In genomic region chr11:94973099-94973968, GRCh38 we compare ENCODE assay signal across 8 cellular contexts. TPM values are rescaled to one million over a fixed set of nuclear protein-coding genes. Genes with fewer than 3 reads are reported as not detected.
DNase-seq lines count a peak whose midpoint lies in the region; ATAC-seq and TF ChIP-seq lines count a peak whose summit lies in the region.

Gene CWC15, minus strand, starts transcription at chr11:94973556. Its CDS starts 1,371 bp downstream, at chr11:94972185.
Gene KDM4D, plus strand, starts transcription at chr11:94973709. Its CDS starts 23,664 bp downstream, at chr11:94997373.

- TF ChIP-seq CTCF in GM10248 (IDR thresholded peaks at IDR 0.05; ENCODE audit: control extremely low read depth, extremely low read depth, low read depth, missing control alignments) (no peak), SK-N-SH (IDR thresholded peaks at IDR 0.05) (no peak)

- peak in 1 of 2 experiments; percentile 22; a peak in 1 of 4 replicates for TF ChIP-seq EP300 in SK-N-SH (IDR thresholded peaks at IDR 0.05; ENCODE audit: borderline replicate concordance in 1 of 2, low read depth in 1 of 2, low read length in 1 of 2)

- DNase-seq in GM10248 (ENCODE audit: extremely low spot score) (peak; percentile 96), NCI-H1092 (lab: John Stamatoyannopoulos, UW) (peak; percentile 96), SK-N-SH (peak; percentile 93), glomerular visceral epithelial cell (ENCODE audit: extremely low spot score) (peak; percentile 88), occipital lobe (lab: John Stamatoyannopoulos, UW) (peak; percentile 91)
- peak; percentile 91 to 92 for DNase-seq in activated naive CD4-positive, alpha-beta T cell treated with anti-CD3 and anti-CD28 coated beads, Interleukin-2, amount 50 U/mL, for 72 hours (ENCODE audit: low spot score in 2 of 2)

- H3K4me2 ChIP-seq in SK-N-SH = peak within 1 kb of the TSS; percentile 80

- H3K27ac ChIP-seq in SK-N-SH (ENCODE audit: low read depth in 2 of 2, low read length in 1 of 2) = peak within 1 kb of the TSS; percentile 68 to 86
- H3K27ac ChIP-seq in temporal lobe (ENCODE audit: low read depth, low read length) = peak within 1 kb of the TSS; percentile 63

- H3K27me3 ChIP-seq in SK-N-SH (ENCODE audit: insufficient read depth) = no peaks in the 10 kb centered on the region

- H3K36me3 Mint-ChIP-seq in activated naive CD4-positive, alpha-beta T cell treated with anti-CD3 and anti-CD28 coated beads, Interleukin-2, amount 50 U/mL, for 72 hours = peaks cover 38 to 46% of the 10 kb centered on the region in 2 donors

- TF ChIP-seq RAD21 in SK-N-SH (IDR thresholded peaks at IDR 0.05; ENCODE audit: low read length) = no peak

- CTCF ChIA-PET in GM10248 (lab: Yijun Ruan, JAX) (interaction anchor here (1.0 to 2.3 kb wide), 8 partner anchors 9 to 855 kb away, joined by 3 to 13 read pairs (median 4); partner anchors contain the start of gene SRSF8), SK-N-SH (lab: Yijun Ruan, JAX) (interaction anchor here (1.2 to 1.5 kb wide), 4 partner anchors 12 to 100 kb away, joined by 3 to 4 read pairs (median 3); no protein-coding TSS in a partner anchor)

- H2AFZ ChIP-seq in SK-N-SH (ENCODE audit: low read depth) = peak within 1 kb of the TSS; percentile 96

- peaks cover 6 to 7% of the 10 kb centered on the region in 2 experiments; a peak in 2 of 4 replicates for H3K4me1 ChIP-seq in SK-N-SH (ENCODE audit: control insufficient read depth in 1 of 2, insufficient read depth in 2 of 2, low read depth in 1 of 2, low read length in 1 of 2)

- POLR2A ChIA-PET in GM10248 (lab: Yijun Ruan, JAX) = interaction anchor here (0.6 to 1.0 kb wide), 3 partner anchors 99 to 1231 kb away, joined by 3 to 4 read pairs (median 3); no protein-coding TSS in a partner anchor
- POLR2A ChIA-PET in SK-N-SH (lab: Yijun Ruan, JAX) = interaction anchor here (0.7 to 1.4 kb wide), 6 partner anchors 9 to 355 kb away, joined by 3 to 21 read pairs (median 4); partner anchors contain the start of genes ENDOD1 and SRSF8

- peaks cover 31% of the 10 kb centered on the region for H3K79me2 ChIP-seq in SK-N-SH (ENCODE audit: insufficient read depth)

- peak; percentile 100 for ATAC-seq in HG02610 (IDR thresholded peaks at IDR 0.05; ENCODE audit: unreplicated experiment)
- ATAC-seq in activated naive CD4-positive, alpha-beta T cell treated with anti-CD3 and anti-CD28 coated beads, Interleukin-2, amount 50 U/mL, for 72 hours = peak; percentile 100

- H3K9me2 ChIP-seq in SK-N-SH = no peaks in the 10 kb centered on the region

- H3K9me3 ChIP-seq in SK-N-SH = no peaks in the 10 kb centered on the region

- H4K20me1 ChIP-seq in SK-N-SH (ENCODE audit: insufficient read depth) = no peaks in the 10 kb centered on the region

- under 1% methylated on average over 50 of the region's 66 CpGs for WGBS in SK-N-SH (ENCODE audit: low lambda C conversion rate)

- H3K27ac Mint-ChIP-seq in activated naive CD4-positive, alpha-beta T cell treated with anti-CD3 and anti-CD28 coated beads, Interleukin-2, amount 50 U/mL, for 72 hours = peak within 1 kb of the TSS; percentile 90 to 99

- H3K36me3 ChIP-seq in SK-N-SH (replicated peaks in 1 of 2; ENCODE audit: control insufficient read depth in 1 of 2, insufficient read depth in 2 of 2, low read length in 1 of 2) = peaks cover 40 to 41% of the 10 kb centered on the region in 2 experiments

- peak within 1 kb of the TSS; percentile 78 to 97 for H3K4me3 ChIP-seq in SK-N-SH (ENCODE audit: low read depth in 2 of 2, low read length in 1 of 2)

- peaks cover 0 to 6% of the 10 kb centered on the region in 2 donors for H3K9me3 Mint-ChIP-seq in activated naive CD4-positive, alpha-beta T cell treated with anti-CD3 and anti-CD28 coated beads, Interleukin-2, amount 50 U/mL, for 72 hours

- peaks cover 18% of the 10 kb centered on the region for H3F3A ChIP-seq in SK-N-SH (replicated peaks; ENCODE audit: insufficient read depth)

- H3K9ac ChIP-seq in SK-N-SH = peak within 1 kb of the TSS; percentile 87

TF ChIP-seq in SK-N-SH, 30 proteins besides CTCF, POLR2A, EP300 and RAD21 (continues in another document):
- TF ChIP-seq JUND (IDR thresholded peaks at IDR 0.05) (no peak), PBX3 (IDR thresholded peaks at IDR 0.05) (peak; percentile 21; the same call in 1 of the 2 replicates), TCF12 (IDR thresholded peaks at IDR 0.05) (0 out of 2 replicates have a peak, but pooled peaks have one; percentile 10), NRF1 (IDR thresholded peaks at IDR 0.05; ENCODE audit: low read depth, low read length) (no peak), IRF3 (IDR thresholded peaks at IDR 0.05; ENCODE audit: low read depth, low read length) (no peak; the same call in 1 of the 2 replicates), NFIC (IDR thresholded peaks at IDR 0.05; ENCODE audit: borderline replicate concordance) (no peak), POLR2AphosphoS5 (IDR thresholded peaks at IDR 0.05; ENCODE audit: low read depth, low read length) (peak; percentile 93), EZH2phosphoT487 (IDR thresholded peaks at IDR 0.05; ENCODE audit: borderline replicate concordance, low read depth) (no peak), RXRA (IDR thresholded peaks at IDR 0.05; ENCODE audit: borderline replicate concordance, low read depth) (no peak), MXI1 (IDR thresholded peaks at IDR 0.05; ENCODE audit: low read depth, low read length) (no peak; the same call in 1 of the 2 replicates), FOXJ3 (CRISPR knock-in tag; IDR thresholded peaks at IDR 0.05) (no peak), TEAD4 (IDR thresholded peaks at IDR 0.05; ENCODE audit: borderline replicate concordance, insufficient read depth) (no peak), ELF1 (IDR thresholded peaks at IDR 0.05) (peak; percentile 86), MEF2A (IDR thresholded peaks at IDR 0.05; ENCODE audit: borderline replicate concordance, low read depth) (no peak), GATA2 (CRISPR knock-in tag; IDR thresholded peaks at IDR 0.05) (no peak), GABPA (IDR thresholded peaks at IDR 0.05; ENCODE audit: low read depth) (peak; percentile 95), RCOR1 (IDR thresholded peaks at IDR 0.05; ENCODE audit: low read length) (no peak), FOXM1 (IDR thresholded peaks at IDR 0.05; ENCODE audit: low read depth) (no peak), SIN3A (IDR thresholded peaks at IDR 0.05; ENCODE audit: borderline replicate concordance, low read depth, low read length) (0 out of 2 replicates have a peak, but pooled peaks have one; percentile 8), TAF1 (IDR thresholded peaks at IDR 0.05; ENCODE audit: borderline replicate concordance, low read depth, low read length) (peak; percentile 94), FOSL2 (IDR thresholded peaks at IDR 0.05; ENCODE audit: borderline replicate concordance, low read depth) (no peak), CHD2 (IDR thresholded peaks at IDR 0.05; ENCODE audit: low read length, partially characterized antibody) (peak; percentile 94), SMC3 (IDR thresholded peaks at IDR 0.05; ENCODE audit: low read depth, low read length) (no peak; the same call in 1 of the 2 replicates), USF2 (IDR thresholded peaks at IDR 0.05; ENCODE audit: borderline replicate concordance, low read depth, low read length) (no peak), USF1 (IDR thresholded peaks at IDR 0.05; ENCODE audit: borderline replicate concordance, low read depth) (no peak)

RNA-seq across cellular contexts. Expression of gene CWC15, which starts in this region (rescaled TPM):
- polyA plus RNA-seq in SK-N-SH (2012; rRNA removed) = 27.0 and 33.5 TPM in 2 replicates
- 36.1 and 44.8 TPM in 2 replicates for polyA plus RNA-seq in SK-N-SH (2012; cell fraction: cytosol; rRNA removed)
- 15.6 and 31.9 TPM in 2 replicates for polyA plus RNA-seq in SK-N-SH (2012; cell fraction: nucleus; rRNA removed)
- 10 to 100 TPM; 83.0 to 85.9 TPM for total RNA-seq in activated naive CD4-positive, alpha-beta T cell treated with anti-CD3 and anti-CD28 coated beads, Interleukin-2, amount 50 U/mL, for 72 hours
- total RNA-seq in occipital lobe (43.0 TPM), temporal lobe (31.2 TPM)

RNA-seq across cellular contexts. Expression of gene KDM4D, which starts in this region (rescaled TPM):
- polyA plus RNA-seq in SK-N-SH (2012; rRNA removed) = 1.1 and 1.2 TPM in 2 replicates
- polyA plus RNA-seq in SK-N-SH (2012; cell fraction: cytosol; rRNA removed) = 0.80 and 0.97 TPM in 2 replicates
- 0.75 and 0.89 TPM in 2 replicates for polyA plus RNA-seq in SK-N-SH (2012; cell fraction: nucleus; rRNA removed)
- 1 to 10 TPM; 1.3 to 2.0 TPM for total RNA-seq in activated naive CD4-positive, alpha-beta T cell treated with anti-CD3 and anti-CD28 coated beads, Interleukin-2, amount 50 U/mL, for 72 hours
- total RNA-seq in occipital lobe (1.9 TPM), temporal lobe (1.7 TPM)

Comparison
In these comparisons a context has a peak if more than half of its experiments do, and no peak if none do; other contexts are left out.
1. Peak in every context shown above with its lines: DNase-seq, ATAC-seq, H3K4me3 ChIP-seq and H3K27ac ChIP-seq.